1 cellular context compared by ENCODE assay signal in the genomic region with DNA sequence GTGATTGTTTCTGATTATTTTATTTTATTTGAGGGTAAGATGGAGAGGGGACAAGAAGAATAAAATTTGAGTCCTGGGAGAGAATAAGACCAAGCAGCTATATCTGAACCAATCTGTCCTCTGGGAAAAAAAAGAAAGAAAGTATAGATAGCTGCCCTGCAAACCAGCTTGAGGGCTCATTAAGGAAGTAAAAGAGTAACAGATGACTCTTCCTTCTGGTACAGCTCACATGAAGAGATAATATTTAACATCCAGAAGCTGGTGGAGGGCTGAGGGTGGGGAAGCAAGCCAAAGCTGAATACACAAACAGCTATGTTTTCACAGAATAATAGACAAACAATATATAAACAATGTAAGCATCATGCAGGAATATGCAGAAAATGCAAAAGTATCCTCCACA.
TF ChIP-seq lines count a peak whose summit lies in the region.

No MANE protein-coding gene starts in this region.

TF ChIP-seq in HepG2, 621 proteins besides CTCF, POLR2A, EP300 and RAD21:
- TF ChIP-seq ZNF816 (CRISPR knock-in tag; IDR thresholded peaks at IDR 0.05; ENCODE audit: borderline replicate concordance), result no peak
- no peak for TF ChIP-seq XBP1 (CRISPR knock-in tag; IDR thresholded peaks at IDR 0.05)
- peak; percentile 96 for TF ChIP-seq ZNF317 (CRISPR knock-in tag; IDR thresholded peaks at IDR 0.05)
